ENCODE assay signal across 7 cellular contexts in genomic region chr16:67013823-67014640, GRCh38. TPM values are rescaled to one million over a fixed set of nuclear protein-coding genes. Genes with fewer than 3 reads are reported as not detected.
DNase-seq lines count a peak whose midpoint lies in the region; FAIRE-seq and TF ChIP-seq lines count a peak whose summit lies in the region.

No MANE protein-coding gene starts in this region.

- H3K36me3 ChIP-seq in WERI-Rb-1 (no peaks in the 10 kb centered on the region), breast epithelium (no peaks in the 10 kb centered on the region)

- intact Hi-C loops in breast epithelium (cut with DNase I; ENCODE audit: low total_unique reads), result no loop called here

- TF ChIP-seq POLR2A in GM12891 (IDR thresholded peaks at IDR 0.05; ENCODE audit: low read depth, low read length) (no peak), breast epithelium (IDR thresholded peaks at IDR 0.05) (no peak)

- no peaks in the 10 kb centered on the region for H3K27me3 ChIP-seq in WERI-Rb-1 (ENCODE audit: insufficient read depth, low read depth, severe bottlenecking)
- H3K27me3 ChIP-seq in breast epithelium, result no peaks in the 10 kb centered on the region

- no peaks in the 10 kb centered on the region for H3K9me3 ChIP-seq in WERI-Rb-1 (ENCODE audit: severe bottlenecking)
- H3K9me3 ChIP-seq in breast epithelium, result no peaks in the 10 kb centered on the region

- H3K27ac ChIP-seq in WERI-Rb-1, result peak overlapping the region; percentile 63
- H3K27ac ChIP-seq in breast epithelium, result peak overlapping the region; percentile 33 to 81

- DNase-seq in GM12891 (ENCODE audit: insufficient read length, low spot score), result peak; percentile 59
- DNase-seq in HuH-7.5 (ENCODE audit: low spot score), result peak; percentile 50
- peak; percentile 77 for DNase-seq in WERI-Rb-1
- DNase-seq in breast epithelium (ENCODE audit: low spot score in 2 of 2), result peak; percentile 42 to 75
- peak; percentile 38 for DNase-seq in iris pigment epithelial cell (ENCODE audit: low read depth)
- peak; percentile 44 to 84 for DNase-seq in stimulated activated CD4-positive, alpha-beta T cell treated with anti-CD3 and anti-CD28 coated beads, Interleukin-12 subunit alpha, Interleukin-12 subunit beta, amount 100 ng/mL, for 24 hours (ENCODE audit: low read depth in 2 of 2)
- no peak for DNase-seq in NCI-H187 treated with DMSO at 0.1 percent for 48 hours (lab: John Stamatoyannopoulos, UW)

- H3K4me3 ChIP-seq in WERI-Rb-1 (ENCODE audit: low read depth, low read length) (peak overlapping the region; percentile 67), breast epithelium (peak overlapping the region; percentile 55 to 75 (median 70))

- peak; percentile 61 for FAIRE-seq in GM12891 (lab: Jason Lieb, UNC)

- TF ChIP-seq CTCF in WERI-Rb-1 (IDR thresholded peaks at IDR 0.05; ENCODE audit: low read depth, low read length) (0 out of 2 replicates have a peak, but pooled peaks have one; percentile 6), breast epithelium (IDR thresholded peaks at IDR 0.05) (peak in 2 of 3 donors; percentile 19 to 21)

- no peaks in the 10 kb centered on the region for H3K4me1 ChIP-seq in breast epithelium

TF ChIP-seq in GM12891, 5 proteins besides CTCF, POLR2A, EP300 and RAD21:
- TF ChIP-seq PAX5 (IDR thresholded peaks at IDR 0.05; ENCODE audit: insufficient read depth, low read length, severe bottlenecking) (no peak), POU2F2 (IDR thresholded peaks at IDR 0.05; ENCODE audit: low read depth, low read length) (no peak), SPI1 (IDR thresholded peaks at IDR 0.05; ENCODE audit: low read depth, low read length) (no peak), POLR2AphosphoS5 (IDR thresholded peaks at IDR 0.05; ENCODE audit: low read depth, low read length) (no peak)

RNA-seq across cellular contexts. Expression of gene CBFB, which starts 14.9 kb away (rescaled TPM):
- 28.7 TPM for polyA plus RNA-seq in GM12891 (2012; ENCODE audit: low read depth, missing spikeins)
- total RNA-seq in breast epithelium, result 10 to 100 TPM; 48.5 to 69.1 (median 52.3) TPM

RNA-seq across cellular contexts. Expression of gene CES4A, which starts 25.6 kb away (rescaled TPM):
- polyA plus RNA-seq in GM12891 (2012; ENCODE audit: low read depth, missing spikeins), result 6.8 TPM
- total RNA-seq in breast epithelium, result 10 to 100 TPM in 2 of 3 donors, 1 to 10 TPM in 1; 9.0 to 19.6 (median 11.1) TPM

RNA-seq across cellular contexts. Expression of gene CES3, which starts 53.0 kb away (rescaled TPM):
- 0.50 TPM for polyA plus RNA-seq in GM12891 (2012; ENCODE audit: low read depth, missing spikeins)
- 1 to 10 TPM in 2 of 3 donors, under 1 TPM in 1; 0.29 to 5.9 (median 2.1) TPM for total RNA-seq in breast epithelium
